Comparison of ENCODE assay signal across 25 cellular contexts in the genomic region with DNA sequence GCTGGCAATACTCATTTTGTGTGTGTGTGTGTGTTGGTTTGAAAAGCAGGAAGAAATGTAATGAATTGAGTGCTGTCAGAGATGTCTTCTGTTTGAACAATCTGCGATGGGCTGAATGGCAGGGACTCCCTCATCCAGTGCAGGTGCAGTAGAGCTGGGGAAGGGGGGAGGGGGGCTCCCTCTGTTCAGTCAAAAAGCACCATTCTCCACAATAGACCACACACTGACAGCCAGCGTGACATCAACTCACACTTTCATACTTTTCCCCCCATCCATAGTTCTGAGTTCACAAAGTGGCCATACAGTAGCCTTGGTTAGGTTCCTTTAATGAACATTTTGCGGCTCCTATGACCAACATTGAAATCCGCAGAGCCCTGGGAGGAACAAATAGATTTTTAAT. TPM values are rescaled to one million over a fixed set of nuclear protein-coding genes. Genes with fewer than 3 reads are reported as not detected.
DNase-seq lines count a peak whose midpoint lies in the region; ATAC-seq and TF ChIP-seq lines count a peak whose summit lies in the region.
"Had no signal": no experiment of that assay in that cellular context is flagged by ENCODE, and none has a peak within 500 bp of the region (broad histone marks: within the 10 kb centered on the region; RNA-seq: fewer than 3 reads in every experiment).

No MANE protein-coding gene starts in this region.

- intact Hi-C loops in dorsolateral prefrontal cortex (cut with DNase I): loop anchor here in 1 of 2 donors (10.0 kb wide), 1 partner anchor 783 kb away; no protein-coding TSS in a partner anchor

- no peak for ATAC-seq in GM18858 (IDR thresholded peaks at IDR 0.05; ENCODE audit: unreplicated experiment)
- ATAC-seq: activated naive CD8-positive, alpha-beta T cell treated with anti-CD3 and anti-CD28 coated beads, Interleukin-2, amount 50 U/mL, for 24 hours; HepG2; right lobe of liver had no signal

- H3K4me3 ChIP-seq in dorsolateral prefrontal cortex: peak overlapping the region in 53 of 59 donors; percentile 8 to 93 (median 66)
- H3K4me3 ChIP-seq: hepatocyte, lung, right lobe of liver, uterus had no signal

- DNase-seq in NCI-H1417 (lab: John Stamatoyannopoulos, UW) (peak in 2 of 3 experiments; percentile 61 to 86), NCI-H1417 treated with DMSO at 0.1 percent for 48 hours (lab: John Stamatoyannopoulos, UW) (no peak), NCI-H345 (lab: John Stamatoyannopoulos, UW) (peak; percentile 76), dorsolateral prefrontal cortex (peak in 2 of 10 donors; percentile 59 to 60), pons (ENCODE audit: low spot score) (peak; percentile 71), medulla oblongata (ENCODE audit: extremely low spot score) (no peak), NCI-H510A (lab: John Stamatoyannopoulos, UW) (no peak)
- DNase-seq: activated CD4-positive, alpha-beta T cell treated with anti-CD3 and anti-CD28 coated beads for 4 hours; activated naive CD8-positive, alpha-beta T cell treated with anti-CD3 and anti-CD28 coated beads, Interleukin-2, amount 50 U/mL, for 24 hours; BE2C; foreskin fibroblast; kidney; NCI-H1694; NCI-H510A treated with DMSO at 0.1 percent for 48 hours; OCI-M1; right lobe of liver; SIG-M5; stimulated activated CD8-positive, alpha-beta memory T cell treated with anti-CD3 and anti-CD28 coated beads, Interleukin-4, amount 100 ng/mL, for 48 hours; uterus had no signal

- H3K27me3 ChIP-seq in dorsolateral prefrontal cortex: peaks cover 0 to 100% (median 68%) of the 10 kb centered on the region in 45 donors
- H3K27me3 ChIP-seq: BE2C had no signal

- TF ChIP-seq CTCF in dorsolateral prefrontal cortex (IDR thresholded peaks at IDR 0.05 in 54 of 56, conservative IDR thresholded peaks at IDR 0.05 in 2 of 56; ENCODE audit: low read depth in 1 of 56, partially characterized antibody in 56 of 56): no peak

- H3K27ac ChIP-seq in dorsolateral prefrontal cortex: peak overlapping the region; percentile 66 to 100 (median 93)
- H3K27ac ChIP-seq: hepatocyte, right lobe of liver, uterus had no signal

RNA-seq across cellular contexts. Expression of a gene that starts 10.4 kb away (rescaled TPM):
- 100 to 1,000 TPM in 10 of 120 experiments, 10 to 100 TPM in 110; 34.2 to 159 (median 72.8) TPM for total RNA-seq in dorsolateral prefrontal cortex
- total RNA-seq: activated T-helper 2 cell treated with anti-CD3 and anti-CD28 coated beads, Interferon-gamma antibody, Interleukin-2, Interleukin-4, amounts not matched to agents 10 μg/mL and 5 μg/mL and 100 μg/mL, durations not matched to agents 14 hours and 24 hours and 36 hours; HepG2; right lobe of liver; T-helper 1 cell treated with Interleukin-12 subunit alpha and Interleukin-12 subunit beta and Interleukin-4 antibody, amounts not matched to agents 30 ng/mL and 1 ng/mL, for 36 hours had no signal

Comparison
In these comparisons a context has a peak if more than half of its experiments do, and no peak if none do; other contexts are left out.
1. DNase-seq: peak in NCI-H1417 (2 of 3), NCI-H345 (single experiment) and pons (single experiment); none in NCI-H1417 treated with DMSO at 0.1 percent for 48 hours (single experiment), medulla oblongata (single experiment) and NCI-H510A (single experiment).